Comparison of ENCODE assay signal across 11 cellular contexts in the genomic region with DNA sequence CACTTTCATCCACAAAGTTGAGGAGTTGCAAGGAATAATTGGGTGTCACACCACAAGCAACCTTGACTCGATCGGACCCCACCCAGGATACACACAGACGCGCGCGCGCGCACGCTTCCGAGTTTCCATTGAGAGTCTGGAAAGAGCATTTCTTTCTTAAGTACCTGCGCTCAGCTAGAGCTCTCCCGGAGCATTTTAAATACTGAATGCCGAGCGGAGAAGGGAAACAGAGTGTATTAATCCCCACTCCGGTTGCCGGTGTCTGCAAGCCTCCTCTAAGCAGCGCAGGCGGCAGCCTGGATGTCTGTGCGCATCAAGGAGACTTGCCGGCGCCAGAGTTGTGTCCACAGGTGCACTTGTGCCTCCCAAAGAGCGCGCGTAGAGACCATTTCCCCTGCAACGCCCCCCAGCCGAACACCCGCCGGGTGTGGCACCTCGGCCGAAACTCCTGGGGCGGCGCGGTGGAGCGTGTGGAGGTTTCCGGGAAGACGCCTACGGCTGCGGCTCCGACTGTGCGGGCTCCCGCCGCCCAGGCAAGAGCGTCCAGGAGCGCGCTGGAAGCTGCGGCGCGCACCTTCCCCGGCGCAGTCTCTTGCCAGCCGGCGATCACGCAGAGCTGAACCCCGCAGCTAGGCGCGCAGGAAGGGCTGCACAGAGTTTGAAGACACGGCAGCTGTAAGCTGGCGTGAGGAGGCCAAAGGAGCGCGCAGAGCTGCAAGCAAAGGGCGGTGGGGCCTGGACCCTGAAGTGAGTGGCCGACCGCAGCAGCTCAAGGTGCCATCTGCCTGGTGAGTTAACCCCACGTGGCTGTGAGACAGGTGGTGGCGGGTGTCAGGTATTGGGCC. TPM values are rescaled to one million over a fixed set of nuclear protein-coding genes. Genes with fewer than 3 reads are reported as not detected.
DNase-seq lines count a peak whose midpoint lies in the region; ATAC-seq and TF ChIP-seq lines count a peak whose summit lies in the region.
"Had no signal": no experiment of that assay in that cellular context is flagged by ENCODE, and none has a peak within 500 bp of the region (broad histone marks: within the 10 kb centered on the region; RNA-seq: fewer than 3 reads in every experiment).

No MANE protein-coding gene starts in this region.

- H3K4me3 ChIP-seq in HCT116 (replicated peaks in 1 of 2; ENCODE audit: low read depth in 1 of 2, low read length in 2 of 2): peak overlapping the region; percentile 69 to 77
- peak overlapping the region; percentile 60 for H3K4me3 ChIP-seq in psoas muscle
- H3K4me3 ChIP-seq: GM12878 had no signal

- H3K27ac ChIP-seq in HCT116 (ENCODE audit: low read depth, low read length): peak overlapping the region; percentile 44; the same call in 1 of the 2 replicates
- H3K27ac ChIP-seq in foreskin keratinocyte: no peak overlapping the region
- no peak overlapping the region for H3K27ac ChIP-seq in psoas muscle
- H3K27ac ChIP-seq in RWPE1: no peak overlapping the region
- H3K27ac ChIP-seq: adrenal gland had no signal

- ATAC-seq in HCT116: peak; percentile 81
- ATAC-seq in foreskin keratinocyte: peak; percentile 30
- ATAC-seq in psoas muscle: peak in 2 of 4 donors; percentile 31 to 47
- no peak for ATAC-seq in GM19023 (IDR thresholded peaks at IDR 0.05; ENCODE audit: unreplicated experiment)
- ATAC-seq: GM12878 had no signal

- POLR2A ChIA-PET in HCT116 (lab: Charles Lee): interaction anchor here (1.4 kb wide), 1 partner anchor 9 kb away, joined by 3 read pairs; no protein-coding TSS in a partner anchor
- POLR2A ChIA-PET in RWPE1 (lab: Yijun Ruan, JAX; ENCODE audit: low non-redundant PET): no interaction called here

- H3K79me2 ChIP-seq in HCT116 (ENCODE audit: insufficient read depth, low read length): no peaks in the 10 kb centered on the region

- peaks cover 0 to 12% of the 10 kb centered on the region in 2 experiments; a peak in 3 of 4 replicates for H3K4me1 ChIP-seq in HCT116 (ENCODE audit: control insufficient read depth in 1 of 2, insufficient read depth in 2 of 2, low read length in 2 of 2)
- no peaks in the 10 kb centered on the region for H3K4me1 ChIP-seq in foreskin keratinocyte
- peaks cover 16% of the 10 kb centered on the region for H3K4me1 ChIP-seq in psoas muscle

- CTCF ChIA-PET in HCT116 (lab: Charles Lee): interaction anchor here (0.9 kb wide), 1 partner anchor 11 kb away, joined by 3 read pairs; no protein-coding TSS in a partner anchor
- CTCF ChIA-PET in RWPE1 (lab: Yijun Ruan, JAX): interaction anchor here (0.7 kb wide), 1 partner anchor 666 kb away, joined by 3 read pairs; no protein-coding TSS in a partner anchor

- WGBS in psoas muscle, 3 donors: 1 to 2% (median 2%) methylated on average over 64 to 65 of the region's 65 CpGs

- H4K20me1 ChIP-seq in HCT116 (ENCODE audit: insufficient read depth): no peaks in the 10 kb centered on the region

- no peak for TF ChIP-seq RAD21 in HCT116 (IDR thresholded peaks at IDR 0.05; ENCODE audit: low read depth)

- H3K9me2 ChIP-seq in HCT116 (ENCODE audit: insufficient read depth): no peaks in the 10 kb centered on the region

- peak overlapping the region; percentile 91 for H3K4me2 ChIP-seq in HCT116 (ENCODE audit: low read length)

- peak overlapping the region; percentile 97 for H2AFZ ChIP-seq in HCT116 (ENCODE audit: low read depth, low read length, poor library complexity, severe bottlenecking)

- H3K36me3 ChIP-seq in HCT116 (ENCODE audit: control insufficient read depth in 1 of 2, insufficient read depth in 2 of 2, low read length in 2 of 2) (no peaks in the 10 kb centered on the region; a peak in 1 of 4 replicates), psoas muscle (ENCODE audit: insufficient read depth in 1 of 2, low read depth in 1 of 2) (no peaks in the 10 kb centered on the region)
- H3K36me3 ChIP-seq: adrenal gland had no signal

- H3K9me3 ChIP-seq in HCT116 (ENCODE audit: control insufficient read depth in 1 of 2, insufficient read depth in 1 of 2, low read depth in 1 of 2, low read length in 2 of 2): no peaks in the 10 kb centered on the region
- no peaks in the 10 kb centered on the region for H3K9me3 ChIP-seq in psoas muscle
- H3K9me3 ChIP-seq: adrenal gland had no signal

- TF ChIP-seq POLR2A in HCT116 (IDR thresholded peaks at IDR 0.05; ENCODE audit: borderline replicate concordance, extremely low read depth, insufficient read depth, insufficient read length): no peak

- intact Hi-C loops in HCT116 (cut with micrococcal nuclease) (loop anchor here (2.0 kb wide), 1 partner anchor 67 kb away; no protein-coding TSS in a partner anchor), psoas muscle (cut with DNase I) (no loop called here)

- DNase-seq in HCT116 (ENCODE audit: low read depth, low spot score): peak; percentile 26
- DNase-seq in NCI-H345 (lab: John Stamatoyannopoulos, UW): peak; percentile 77
- no peak for DNase-seq in foreskin keratinocyte
- no peak for DNase-seq in psoas muscle
- DNase-seq in RWPE1 (ENCODE audit: low spot score): no peak
- DNase-seq in activated gamma-delta T cell (lab: John Stamatoyannopoulos, UW): no peak
- no peak for DNase-seq in SIG-M5 (lab: John Stamatoyannopoulos, UW)

- TF ChIP-seq CTCF in HCT116 (IDR thresholded peaks at IDR 0.05 in 2 of 3, conservative IDR thresholded peaks at IDR 0.05 in 1 of 3; ENCODE audit: borderline replicate concordance in 1 of 3, insufficient read depth in 1 of 3, low read depth in 2 of 3, low read length in 2 of 3) (no peak), foreskin keratinocyte (conservative IDR thresholded peaks at IDR 0.05) (no peak), psoas muscle (IDR thresholded peaks at IDR 0.05) (no peak), RWPE1 (conservative IDR thresholded peaks at IDR 0.05; ENCODE audit: low read depth) (no peak)

- no peaks in the 10 kb centered on the region for H3K27me3 ChIP-seq in HCT116 (ENCODE audit: insufficient read depth, low read length)
- peaks cover 100% of the 10 kb centered on the region for H3K27me3 ChIP-seq in foreskin keratinocyte
- H3K27me3 ChIP-seq in psoas muscle (ENCODE audit: insufficient read depth in 3 of 3, low read length in 2 of 3): peaks cover 0 to 98% (median 47%) of the 10 kb centered on the region in 3 donors

- RAD21 ChIA-PET in HCT116 (lab: Charles Lee; ENCODE audit: low non-redundant PET in 1 of 2, low total read pairs in 2 of 2, uncharacterized antibody in 2 of 2, unreplicated experiment in 2 of 2): no interaction called here

- no TSS peak for BruUV-seq in HCT116 (replicated peaks; lab: Mats Ljungman, UMichigan)

- peak overlapping the region; percentile 51 for H3K9ac ChIP-seq in HCT116 (ENCODE audit: low read length)

TF ChIP-seq in HCT116, 20 proteins besides CTCF, POLR2A, EP300 and RAD21:
- TF ChIP-seq CBX3 (IDR thresholded peaks at IDR 0.05; ENCODE audit: low read depth) (no peak), POLR2AphosphoS5 (IDR thresholded peaks at IDR 0.05; ENCODE audit: low read depth, low read length) (peak; percentile 38; the same call in 1 of the 2 replicates), TCF7L2 (IDR thresholded peaks at IDR 0.05; ENCODE audit: borderline replicate concordance, extremely low read depth, insufficient read depth, insufficient read length) (no peak), EZH2 (IDR thresholded peaks at IDR 0.05) (no peak), ZNF274 (IDR thresholded peaks at IDR 0.05; ENCODE audit: low read depth, low read length) (no peak), SIN3A (IDR thresholded peaks at IDR 0.05; ENCODE audit: low read depth) (no peak), ELF1 (IDR thresholded peaks at IDR 0.05; ENCODE audit: borderline replicate concordance, low read depth) (no peak)
- TF ChIP-seq, protein P1, sequence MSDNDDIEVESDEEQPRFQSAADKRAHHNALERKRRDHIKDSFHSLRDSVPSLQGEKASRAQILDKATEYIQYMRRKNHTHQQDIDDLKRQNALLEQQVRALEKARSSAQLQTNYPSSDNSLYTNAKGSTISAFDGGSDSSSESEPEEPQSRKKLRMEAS (IDR thresholded peaks at IDR 0.05): no peak; the same call in 1 of the 2 replicates

RNA-seq across cellular contexts. Expression of a gene that starts 1.1 kb away (rescaled TPM):
- total RNA-seq in HCT116 (2021; ENCODE audit: unreplicated experiment) (0.37 TPM), foreskin keratinocyte (not detected in 2 replicates), psoas muscle (under 1 TPM in 1 of 4 donors, not detected in 3; 0.19 TPM)
- polyA plus RNA-seq in HCT116 (2012): 0.49 and 0.74 TPM in 2 replicates
- polyA plus RNA-seq in foreskin keratinocyte (not detected in 2 replicates), psoas muscle (not detected)
- total RNA-seq: GM12878; T-helper 1 cell treated with Interleukin-12 subunit alpha and Interleukin-12 subunit beta and Interleukin-4 antibody, amounts not matched to agents 30 ng/mL and 1 ng/mL, for 36 hours had no signal
- polyA plus RNA-seq: adrenal gland, GM12878 had no signal

Comparison
In these comparisons a context has a peak if more than half of its experiments do, and no peak if none do; other contexts are left out.
1. DNase-seq: peak in HCT116 (single experiment) and NCI-H345 (single experiment); none in foreskin keratinocyte (0 of 2), psoas muscle (0 of 2), RWPE1 (single experiment), activated gamma-delta T cell (single experiment) and SIG-M5 (single experiment).